ENCODE assay signal across 9 cellular contexts in genomic region chr17:79036609-79037008, GRCh38. TPM values are rescaled to one million over a fixed set of nuclear protein-coding genes. Genes with fewer than 3 reads are reported as not detected.
DNase-seq lines count a peak whose midpoint lies in the region; ATAC-seq and TF ChIP-seq lines count a peak whose summit lies in the region.
"Had no signal": no experiment of that assay in that cellular context is flagged by ENCODE, and none has a peak within 500 bp of the region (broad histone marks: within the 10 kb centered on the region; RNA-seq: fewer than 3 reads in every experiment).

No MANE protein-coding gene starts in this region.

- H3K27ac ChIP-seq in RWPE1: peak overlapping the region; percentile 95

- no peak overlapping the region for H3K4me3 ChIP-seq in fibroblast of the aortic adventitia (ENCODE audit: low read depth, low read length)
- H3K4me3 ChIP-seq: heart right ventricle had no signal

- POLR2A ChIA-PET in RWPE1 (lab: Yijun Ruan, JAX; ENCODE audit: low non-redundant PET): interaction anchor here (0.5 to 0.9 kb wide), 2 partner anchors 11 to 31 kb away, joined by 3 to 4 read pairs; no protein-coding TSS in a partner anchor

- ATAC-seq in sciatic nerve (peak; percentile 35), GM18861 (IDR thresholded peaks at IDR 0.05; ENCODE audit: unreplicated experiment) (no peak)
- no peak for ATAC-seq in activated CD4-positive, CD25-positive, alpha-beta regulatory T cell treated with anti-CD3 and anti-CD28 coated beads, Interleukin-2, amount 50 U/mL, for 24 hours

- intact Hi-C loops in sciatic nerve (cut with DNase I): no loop called here

- CTCF ChIA-PET in RWPE1 (lab: Yijun Ruan, JAX): interaction anchor here (0.9 to 1.6 kb wide), 3 partner anchors 9 to 51 kb away, joined by 4 to 6 read pairs (median 5); no protein-coding TSS in a partner anchor

- DNase-seq in GM03348 (ENCODE audit: low spot score) (peak; percentile 88), RWPE1 (ENCODE audit: low spot score) (peak; percentile 86), fibroblast of the aortic adventitia (ENCODE audit: low read depth) (peak; percentile 94), sciatic nerve (ENCODE audit: low spot score) (peak; percentile 51), DMS79 treated with DMSO at 0.1 percent for 48 hours (lab: John Stamatoyannopoulos, UW) (no peak), NCI-H69 (lab: John Stamatoyannopoulos, UW) (no peak)
- DNase-seq: heart right ventricle had no signal

- TF ChIP-seq CTCF in RWPE1 (conservative IDR thresholded peaks at IDR 0.05; ENCODE audit: low read depth) (no peak), fibroblast of the aortic adventitia (IDR thresholded peaks at IDR 0.05; ENCODE audit: insufficient read depth, low read length) (no peak)

RNA-seq across cellular contexts. Expression of gene C1QTNF1, which starts 12.6 kb away (rescaled TPM):
- total RNA-seq in fibroblast of the aortic adventitia (ENCODE audit: low replicate concordance): 42.1 and 44.3 TPM in 2 replicates
- 22.6 TPM for total RNA-seq in sciatic nerve

RNA-seq across cellular contexts. Expression of gene CANT1, which starts 27.0 kb away (rescaled TPM):
- total RNA-seq in fibroblast of the aortic adventitia (ENCODE audit: low replicate concordance) (33.4 and 53.0 TPM in 2 replicates), sciatic nerve (28.9 TPM)

RNA-seq across cellular contexts. Expression of gene ENGASE, which starts 38.0 kb away (rescaled TPM):
- 8.4 and 18.6 TPM in 2 replicates for total RNA-seq in fibroblast of the aortic adventitia (ENCODE audit: low replicate concordance)
- 57.3 TPM for total RNA-seq in sciatic nerve

RNA-seq across cellular contexts. Expression of gene LGALS3BP, which starts 56.9 kb away (rescaled TPM):
- total RNA-seq in fibroblast of the aortic adventitia (ENCODE audit: low replicate concordance) (87.2 and 270 TPM in 2 replicates), sciatic nerve (147 TPM)

Comparison
In these comparisons a context has a peak if more than half of its experiments do, and no peak if none do; other contexts are left out.
1. DNase-seq: peak in GM03348 (single experiment), RWPE1 (single experiment), fibroblast of the aortic adventitia (single experiment) and sciatic nerve (single experiment); none in DMS79 treated with DMSO at 0.1 percent for 48 hours (single experiment) and NCI-H69 (single experiment).